18 cellular contexts compared by ENCODE assay signal in genomic region chr9:81680006-81680405, GRCh38.
"Had no signal": no experiment of that assay in that cellular context is flagged by ENCODE, and none has a peak within 500 bp of the region (broad histone marks: within the 10 kb centered on the region; RNA-seq: fewer than 3 reads in every experiment).

No MANE protein-coding gene starts in this region.

- H3K27ac ChIP-seq: body of pancreas, epithelial cell of prostate, gastroesophageal sphincter, ovary had no signal

- H3K36me3 Mint-ChIP-seq: activated naive CD8-positive, alpha-beta T cell treated with anti-CD3 and anti-CD28 coated beads for 36 hours had no signal

- H3K4me3 Mint-ChIP-seq: activated B cell treated with CpG ODN at 0.5 μM for 24 hours; activated CD8-positive, alpha-beta T cell treated with anti-CD3 and anti-CD28 coated beads, Interleukin-2, amount 10 ng/mL, durations not matched to agents 7 days and 5 days; activated naive CD8-positive, alpha-beta T cell treated with anti-CD3 and anti-CD28 coated beads for 36 hours; dendritic cell treated with granulocyte-macrophage colony-stimulating factor and Interleukin-4, amounts not matched to agents 40 ng/mL and 50 ng/mL, for 4 days; natural killer cell treated with Interleukin-12 subunit alpha and Interleukin-12 subunit beta and Interleukin-15 and Interleukin-18, amount 100 ng/mL, for 72 hours; T-helper 17 cell had no signal

- H3K36me3 ChIP-seq: ovary had no signal

- H3K27me3 ChIP-seq: body of pancreas, gastroesophageal sphincter, ovary had no signal

- H3K9me3 Mint-ChIP-seq: activated B cell treated with CpG ODN at 0.5 μM for 24 hours; activated naive CD8-positive, alpha-beta T cell treated with anti-CD3 and anti-CD28 coated beads for 36 hours; dendritic cell treated with granulocyte-macrophage colony-stimulating factor and Interleukin-4, amounts not matched to agents 40 ng/mL and 50 ng/mL, for 4 days; natural killer cell treated with Interleukin-12 subunit alpha and Interleukin-12 subunit beta and Interleukin-15 and Interleukin-18, amount 100 ng/mL, for 72 hours had no signal

- ATAC-seq: activated CD8-positive, alpha-beta T cell treated with anti-CD3 and anti-CD28 coated beads, Interleukin-2, amount 10 ng/mL, durations not matched to agents 7 days and 5 days; body of pancreas; gastroesophageal sphincter; left lobe of liver; natural killer cell treated with Interleukin-12 subunit alpha and Interleukin-12 subunit beta and Interleukin-15 and Interleukin-18, amount 100 ng/mL, for 72 hours; T-helper 17 cell had no signal

- H3K9me3 ChIP-seq: body of pancreas, gastroesophageal sphincter, ovary had no signal

- H3K4me3 ChIP-seq: body of pancreas, gastroesophageal sphincter, ovary had no signal

- DNase-seq: activated B cell treated with CpG ODN at 0.5 μM for 24 hours; activated CD4-positive, alpha-beta T cell treated with anti-CD3 and anti-CD28 coated beads for 48 hours; activated CD8-positive, alpha-beta memory T cell treated with anti-CD3 and anti-CD28 coated beads, Interleukin-2, amount 50 U/mL, for 48 hours; activated CD8-positive, alpha-beta T cell treated with anti-CD3 and anti-CD28 coated beads, Interleukin-2, amount 10 ng/mL, durations not matched to agents 7 days and 5 days; activated naive CD8-positive, alpha-beta T cell treated with anti-CD3 and anti-CD28 coated beads for 36 hours; body of pancreas; cerebellar nuclear complex; effector memory CD4-positive, alpha-beta T cell; islet precursor cell; ovary; stimulated activated CD4-positive, alpha-beta T cell treated with anti-CD3 and anti-CD28 coated beads, Interleukin-12 subunit alpha, Interleukin-12 subunit beta, amount 100 ng/mL, for 4 hours; stimulated activated CD4-positive, alpha-beta T cell treated with anti-CD3 and anti-CD28 coated beads, Interleukin-2, amount 100 ng/mL, for 24 hours; T-helper 17 cell had no signal

- H3K27ac Mint-ChIP-seq: activated B cell treated with CpG ODN at 0.5 μM for 24 hours; activated CD8-positive, alpha-beta T cell treated with anti-CD3 and anti-CD28 coated beads, Interleukin-2, amount 10 ng/mL, durations not matched to agents 7 days and 5 days; activated naive CD8-positive, alpha-beta T cell treated with anti-CD3 and anti-CD28 coated beads for 36 hours; dendritic cell treated with granulocyte-macrophage colony-stimulating factor and Interleukin-4, amounts not matched to agents 40 ng/mL and 50 ng/mL, for 4 days; natural killer cell treated with Interleukin-12 subunit alpha and Interleukin-12 subunit beta and Interleukin-15 and Interleukin-18, amount 100 ng/mL, for 72 hours; T-helper 17 cell had no signal

- H3K27me3 Mint-ChIP-seq: activated B cell treated with CpG ODN at 0.5 μM for 24 hours had no signal
